ENCODE assay signal across 1 cellular context in the genomic region with DNA sequence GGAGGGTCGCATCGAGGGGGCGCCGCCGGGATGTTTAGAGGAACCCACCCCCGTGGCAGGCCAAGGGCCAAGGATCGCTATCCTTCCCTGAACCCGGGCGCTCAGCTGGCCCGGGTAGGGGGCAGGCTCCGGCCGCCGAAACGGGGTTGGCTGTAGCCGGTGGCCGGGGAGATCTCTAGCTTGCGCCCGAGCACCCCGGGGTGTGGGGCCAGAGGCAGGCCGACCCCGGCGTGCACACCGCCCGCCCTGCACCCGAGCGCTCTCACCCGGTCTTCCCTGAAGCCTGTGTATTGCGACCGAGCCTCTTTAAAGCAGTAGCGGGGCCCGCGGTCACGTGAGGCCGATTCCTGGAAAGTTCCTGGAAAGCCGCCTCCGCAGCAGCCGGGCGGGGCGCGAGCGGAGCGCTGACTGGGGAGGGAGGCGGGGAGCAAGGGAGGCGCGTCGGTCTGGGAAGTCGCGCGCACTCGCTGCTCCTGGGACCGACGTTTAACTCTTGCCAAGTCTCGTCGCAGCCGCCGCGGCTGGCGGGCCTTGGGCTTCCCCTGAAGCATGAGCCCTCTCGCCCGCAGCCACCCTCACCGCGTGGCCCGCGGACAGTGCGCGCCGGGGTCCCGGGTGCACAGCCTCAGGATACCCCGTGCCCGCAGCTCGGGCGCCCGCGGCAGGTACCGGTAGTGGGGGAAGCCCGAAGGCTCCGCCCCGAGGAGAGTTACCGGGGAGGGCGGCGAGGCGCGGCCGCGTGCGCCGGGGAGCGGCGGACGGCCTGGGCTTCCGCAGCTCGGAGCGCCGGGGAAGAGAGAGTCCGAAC.
TF ChIP-seq lines count a peak whose summit lies in the region.

No MANE protein-coding gene starts in this region.

TF ChIP-seq in K562, 482 proteins besides CTCF, POLR2A, EP300 and RAD21 (continued from another document):
- TF ChIP-seq MYNN (IDR thresholded peaks at IDR 0.05) (no peak), MYNN (CRISPR knock-in tag; IDR thresholded peaks at IDR 0.05) (no peak), TAF7 (tag; IDR thresholded peaks at IDR 0.05) (0 out of 2 replicates have a peak, but pooled peaks have one; percentile 30), ZNF133 (CRISPR knock-in tag; IDR thresholded peaks at IDR 0.05) (no peak), CREM (IDR thresholded peaks at IDR 0.05; ENCODE audit: low read depth) (peak; percentile 82), NFE2 (IDR thresholded peaks at IDR 0.05; ENCODE audit: low read depth) (0 out of 2 replicates have a peak, but pooled peaks have one; percentile 19), PURB (CRISPR knock-in tag; IDR thresholded peaks at IDR 0.05; ENCODE audit: low read depth) (no peak), SAFB (IDR thresholded peaks at IDR 0.05; ENCODE audit: borderline replicate concordance, low read depth, low read length) (0 out of 2 replicates have a peak, but pooled peaks have one; percentile 39), ZFPM2 (CRISPR knock-in tag; IDR thresholded peaks at IDR 0.05) (0 out of 2 replicates have a peak, but pooled peaks have one; percentile 15), CCAR2 (IDR thresholded peaks at IDR 0.05; ENCODE audit: low read depth, low read length) (no peak), SMARCA5 (IDR thresholded peaks at IDR 0.05) (peak; percentile 11; the same call in 1 of the 2 replicates), TCFL5 (CRISPR knock-in tag; conservative IDR thresholded peaks at IDR 0.05) (no peak), ZNF76 (CRISPR knock-in tag; IDR thresholded peaks at IDR 0.05; ENCODE audit: borderline replicate concordance) (peak; percentile 35), ERF (CRISPR knock-in tag; IDR thresholded peaks at IDR 0.05) (0 out of 2 replicates have a peak, but pooled peaks have one; percentile 19), NR2C1 (IDR thresholded peaks at IDR 0.05) (no peak), NR2C1 (tag; IDR thresholded peaks at IDR 0.05) (0 out of 2 replicates have a peak, but pooled peaks have one; percentile 41), XRCC4 (IDR thresholded peaks at IDR 0.05; ENCODE audit: extremely low read depth, insufficient read depth, insufficient read length) (no peak), POLR2AphosphoS2 (IDR thresholded peaks at IDR 0.05; ENCODE audit: low read length) (no peak; the same call in 1 of the 2 replicates), CTBP1 (IDR thresholded peaks at IDR 0.05; ENCODE audit: borderline replicate concordance) (peak; percentile 85), FOXK1 (CRISPR knock-in tag; IDR thresholded peaks at IDR 0.05; ENCODE audit: borderline replicate concordance) (no peak)
- TF ChIP-seq, protein P1, sequence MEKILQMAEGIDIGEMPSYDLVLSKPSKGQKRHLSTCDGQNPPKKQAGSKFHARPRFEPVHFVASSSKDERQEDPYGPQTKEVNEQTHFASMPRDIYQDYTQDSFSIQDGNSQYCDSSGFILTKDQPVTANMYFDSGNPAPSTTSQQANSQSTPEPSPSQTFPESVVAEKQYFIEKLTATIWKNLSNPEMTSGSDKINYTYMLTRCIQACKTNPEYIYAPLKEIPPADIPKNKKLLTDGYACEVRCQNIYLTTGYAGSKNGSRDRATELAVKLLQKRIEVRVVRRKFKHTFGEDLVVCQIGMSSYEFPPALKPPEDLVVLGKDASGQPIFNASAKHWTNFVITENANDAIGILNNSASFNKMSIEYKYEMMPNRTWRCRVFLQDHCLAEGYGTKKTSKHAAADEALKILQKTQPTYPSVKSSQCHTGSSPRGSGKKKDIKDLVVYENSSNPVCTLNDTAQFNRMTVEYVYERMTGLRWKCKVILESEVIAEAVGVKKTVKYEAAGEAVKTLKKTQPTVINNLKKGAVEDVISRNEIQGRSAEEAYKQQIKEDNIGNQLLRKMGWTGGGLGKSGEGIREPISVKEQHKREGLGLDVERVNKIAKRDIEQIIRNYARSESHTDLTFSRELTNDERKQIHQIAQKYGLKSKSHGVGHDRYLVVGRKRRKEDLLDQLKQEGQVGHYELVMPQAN (IDR thresholded peaks at IDR 0.05; ENCODE audit: borderline replicate concordance): no peak
- TF ChIP-seq, protein P2, sequence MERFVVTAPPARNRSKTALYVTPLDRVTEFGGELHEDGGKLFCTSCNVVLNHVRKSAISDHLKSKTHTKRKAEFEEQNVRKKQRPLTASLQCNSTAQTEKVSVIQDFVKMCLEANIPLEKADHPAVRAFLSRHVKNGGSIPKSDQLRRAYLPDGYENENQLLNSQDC (CRISPR knock-in tag; IDR thresholded peaks at IDR 0.05): no peak
- TF ChIP-seq, protein P3, sequence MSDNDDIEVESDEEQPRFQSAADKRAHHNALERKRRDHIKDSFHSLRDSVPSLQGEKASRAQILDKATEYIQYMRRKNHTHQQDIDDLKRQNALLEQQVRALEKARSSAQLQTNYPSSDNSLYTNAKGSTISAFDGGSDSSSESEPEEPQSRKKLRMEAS (CRISPR knock-in tag; IDR thresholded peaks at IDR 0.05): peak; percentile 84
- TF ChIP-seq, protein P4, sequence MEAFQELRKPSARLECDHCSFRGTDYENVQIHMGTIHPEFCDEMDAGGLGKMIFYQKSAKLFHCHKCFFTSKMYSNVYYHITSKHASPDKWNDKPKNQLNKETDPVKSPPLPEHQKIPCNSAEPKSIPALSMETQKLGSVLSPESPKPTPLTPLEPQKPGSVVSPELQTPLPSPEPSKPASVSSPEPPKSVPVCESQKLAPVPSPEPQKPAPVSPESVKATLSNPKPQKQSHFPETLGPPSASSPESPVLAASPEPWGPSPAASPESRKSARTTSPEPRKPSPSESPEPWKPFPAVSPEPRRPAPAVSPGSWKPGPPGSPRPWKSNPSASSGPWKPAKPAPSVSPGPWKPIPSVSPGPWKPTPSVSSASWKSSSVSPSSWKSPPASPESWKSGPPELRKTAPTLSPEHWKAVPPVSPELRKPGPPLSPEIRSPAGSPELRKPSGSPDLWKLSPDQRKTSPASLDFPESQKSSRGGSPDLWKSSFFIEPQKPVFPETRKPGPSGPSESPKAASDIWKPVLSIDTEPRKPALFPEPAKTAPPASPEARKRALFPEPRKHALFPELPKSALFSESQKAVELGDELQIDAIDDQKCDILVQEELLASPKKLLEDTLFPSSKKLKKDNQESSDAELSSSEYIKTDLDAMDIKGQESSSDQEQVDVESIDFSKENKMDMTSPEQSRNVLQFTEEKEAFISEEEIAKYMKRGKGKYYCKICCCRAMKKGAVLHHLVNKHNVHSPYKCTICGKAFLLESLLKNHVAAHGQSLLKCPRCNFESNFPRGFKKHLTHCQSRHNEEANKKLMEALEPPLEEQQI (IDR thresholded peaks at IDR 0.05): peak; percentile 59; the same call in 1 of the 2 replicates
- TF ChIP-seq, protein P5, sequence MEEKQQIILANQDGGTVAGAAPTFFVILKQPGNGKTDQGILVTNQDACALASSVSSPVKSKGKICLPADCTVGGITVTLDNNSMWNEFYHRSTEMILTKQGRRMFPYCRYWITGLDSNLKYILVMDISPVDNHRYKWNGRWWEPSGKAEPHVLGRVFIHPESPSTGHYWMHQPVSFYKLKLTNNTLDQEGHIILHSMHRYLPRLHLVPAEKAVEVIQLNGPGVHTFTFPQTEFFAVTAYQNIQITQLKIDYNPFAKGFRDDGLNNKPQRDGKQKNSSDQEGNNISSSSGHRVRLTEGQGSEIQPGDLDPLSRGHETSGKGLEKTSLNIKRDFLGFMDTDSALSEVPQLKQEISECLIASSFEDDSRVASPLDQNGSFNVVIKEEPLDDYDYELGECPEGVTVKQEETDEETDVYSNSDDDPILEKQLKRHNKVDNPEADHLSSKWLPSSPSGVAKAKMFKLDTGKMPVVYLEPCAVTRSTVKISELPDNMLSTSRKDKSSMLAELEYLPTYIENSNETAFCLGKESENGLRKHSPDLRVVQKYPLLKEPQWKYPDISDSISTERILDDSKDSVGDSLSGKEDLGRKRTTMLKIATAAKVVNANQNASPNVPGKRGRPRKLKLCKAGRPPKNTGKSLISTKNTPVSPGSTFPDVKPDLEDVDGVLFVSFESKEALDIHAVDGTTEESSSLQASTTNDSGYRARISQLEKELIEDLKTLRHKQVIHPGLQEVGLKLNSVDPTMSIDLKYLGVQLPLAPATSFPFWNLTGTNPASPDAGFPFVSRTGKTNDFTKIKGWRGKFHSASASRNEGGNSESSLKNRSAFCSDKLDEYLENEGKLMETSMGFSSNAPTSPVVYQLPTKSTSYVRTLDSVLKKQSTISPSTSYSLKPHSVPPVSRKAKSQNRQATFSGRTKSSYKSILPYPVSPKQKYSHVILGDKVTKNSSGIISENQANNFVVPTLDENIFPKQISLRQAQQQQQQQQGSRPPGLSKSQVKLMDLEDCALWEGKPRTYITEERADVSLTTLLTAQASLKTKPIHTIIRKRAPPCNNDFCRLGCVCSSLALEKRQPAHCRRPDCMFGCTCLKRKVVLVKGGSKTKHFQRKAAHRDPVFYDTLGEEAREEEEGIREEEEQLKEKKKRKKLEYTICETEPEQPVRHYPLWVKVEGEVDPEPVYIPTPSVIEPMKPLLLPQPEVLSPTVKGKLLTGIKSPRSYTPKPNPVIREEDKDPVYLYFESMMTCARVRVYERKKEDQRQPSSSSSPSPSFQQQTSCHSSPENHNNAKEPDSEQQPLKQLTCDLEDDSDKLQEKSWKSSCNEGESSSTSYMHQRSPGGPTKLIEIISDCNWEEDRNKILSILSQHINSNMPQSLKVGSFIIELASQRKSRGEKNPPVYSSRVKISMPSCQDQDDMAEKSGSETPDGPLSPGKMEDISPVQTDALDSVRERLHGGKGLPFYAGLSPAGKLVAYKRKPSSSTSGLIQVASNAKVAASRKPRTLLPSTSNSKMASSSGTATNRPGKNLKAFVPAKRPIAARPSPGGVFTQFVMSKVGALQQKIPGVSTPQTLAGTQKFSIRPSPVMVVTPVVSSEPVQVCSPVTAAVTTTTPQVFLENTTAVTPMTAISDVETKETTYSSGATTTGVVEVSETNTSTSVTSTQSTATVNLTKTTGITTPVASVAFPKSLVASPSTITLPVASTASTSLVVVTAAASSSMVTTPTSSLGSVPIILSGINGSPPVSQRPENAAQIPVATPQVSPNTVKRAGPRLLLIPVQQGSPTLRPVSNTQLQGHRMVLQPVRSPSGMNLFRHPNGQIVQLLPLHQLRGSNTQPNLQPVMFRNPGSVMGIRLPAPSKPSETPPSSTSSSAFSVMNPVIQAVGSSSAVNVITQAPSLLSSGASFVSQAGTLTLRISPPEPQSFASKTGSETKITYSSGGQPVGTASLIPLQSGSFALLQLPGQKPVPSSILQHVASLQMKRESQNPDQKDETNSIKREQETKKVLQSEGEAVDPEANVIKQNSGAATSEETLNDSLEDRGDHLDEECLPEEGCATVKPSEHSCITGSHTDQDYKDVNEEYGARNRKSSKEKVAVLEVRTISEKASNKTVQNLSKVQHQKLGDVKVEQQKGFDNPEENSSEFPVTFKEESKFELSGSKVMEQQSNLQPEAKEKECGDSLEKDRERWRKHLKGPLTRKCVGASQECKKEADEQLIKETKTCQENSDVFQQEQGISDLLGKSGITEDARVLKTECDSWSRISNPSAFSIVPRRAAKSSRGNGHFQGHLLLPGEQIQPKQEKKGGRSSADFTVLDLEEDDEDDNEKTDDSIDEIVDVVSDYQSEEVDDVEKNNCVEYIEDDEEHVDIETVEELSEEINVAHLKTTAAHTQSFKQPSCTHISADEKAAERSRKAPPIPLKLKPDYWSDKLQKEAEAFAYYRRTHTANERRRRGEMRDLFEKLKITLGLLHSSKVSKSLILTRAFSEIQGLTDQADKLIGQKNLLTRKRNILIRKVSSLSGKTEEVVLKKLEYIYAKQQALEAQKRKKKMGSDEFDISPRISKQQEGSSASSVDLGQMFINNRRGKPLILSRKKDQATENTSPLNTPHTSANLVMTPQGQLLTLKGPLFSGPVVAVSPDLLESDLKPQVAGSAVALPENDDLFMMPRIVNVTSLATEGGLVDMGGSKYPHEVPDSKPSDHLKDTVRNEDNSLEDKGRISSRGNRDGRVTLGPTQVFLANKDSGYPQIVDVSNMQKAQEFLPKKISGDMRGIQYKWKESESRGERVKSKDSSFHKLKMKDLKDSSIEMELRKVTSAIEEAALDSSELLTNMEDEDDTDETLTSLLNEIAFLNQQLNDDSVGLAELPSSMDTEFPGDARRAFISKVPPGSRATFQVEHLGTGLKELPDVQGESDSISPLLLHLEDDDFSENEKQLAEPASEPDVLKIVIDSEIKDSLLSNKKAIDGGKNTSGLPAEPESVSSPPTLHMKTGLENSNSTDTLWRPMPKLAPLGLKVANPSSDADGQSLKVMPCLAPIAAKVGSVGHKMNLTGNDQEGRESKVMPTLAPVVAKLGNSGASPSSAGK (IDR thresholded peaks at IDR 0.05): peak; percentile 84
- TF ChIP-seq, protein P6, sequence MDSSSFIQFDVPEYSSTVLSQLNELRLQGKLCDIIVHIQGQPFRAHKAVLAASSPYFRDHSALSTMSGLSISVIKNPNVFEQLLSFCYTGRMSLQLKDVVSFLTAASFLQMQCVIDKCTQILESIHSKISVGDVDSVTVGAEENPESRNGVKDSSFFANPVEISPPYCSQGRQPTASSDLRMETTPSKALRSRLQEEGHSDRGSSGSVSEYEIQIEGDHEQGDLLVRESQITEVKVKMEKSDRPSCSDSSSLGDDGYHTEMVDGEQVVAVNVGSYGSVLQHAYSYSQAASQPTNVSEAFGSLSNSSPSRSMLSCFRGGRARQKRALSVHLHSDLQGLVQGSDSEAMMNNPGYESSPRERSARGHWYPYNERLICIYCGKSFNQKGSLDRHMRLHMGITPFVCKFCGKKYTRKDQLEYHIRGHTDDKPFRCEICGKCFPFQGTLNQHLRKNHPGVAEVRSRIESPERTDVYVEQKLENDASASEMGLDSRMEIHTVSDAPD (CRISPR knock-in tag; IDR thresholded peaks at IDR 0.05): no peak
